Comparison of ENCODE assay signal across 36 cellular contexts in the genomic region with DNA sequence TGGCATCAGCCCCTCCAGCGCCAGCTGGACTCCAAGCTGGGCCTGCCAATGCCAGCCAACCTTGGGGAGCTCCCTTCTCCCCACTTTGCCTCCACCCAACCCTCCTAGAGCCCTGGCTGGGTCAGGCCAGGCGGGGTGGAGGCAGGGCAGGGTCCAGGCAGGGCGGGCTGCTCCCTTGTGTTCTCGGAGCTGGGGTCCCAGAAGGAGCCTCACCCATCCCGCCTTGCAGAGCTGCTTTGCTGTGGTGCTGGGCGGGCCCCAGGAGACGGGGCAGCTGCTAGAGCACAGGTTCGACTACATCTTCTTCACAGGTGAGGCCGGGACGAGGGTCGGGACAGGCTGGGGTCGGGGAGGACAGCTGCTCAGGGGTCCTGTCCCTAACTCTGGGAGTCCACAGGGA. TPM values are rescaled to one million over a fixed set of nuclear protein-coding genes. Genes with fewer than 3 reads are reported as not detected.
"Had no signal": no experiment of that assay in that cellular context is flagged by ENCODE, and none has a peak within 500 bp of the region (broad histone marks: within the 10 kb centered on the region; RNA-seq: fewer than 3 reads in every experiment).

No MANE protein-coding gene starts in this region.

- ATAC-seq: activated CD8-positive, alpha-beta memory T cell treated with anti-CD3 and anti-CD28 coated beads, Interleukin-2, amount 10 ng/mL, durations not matched to agents 7 days and 5 days; PC-3; Right ventricle myocardium inferior; SK-N-SH treated with all-trans-retinoic acid at 6 μM for 48 hours; T-cell; T-helper 17 cell had no signal

- H3K4me3 ChIP-seq: breast epithelium, Peyer's patch had no signal

- H3K9me3 ChIP-seq: Peyer's patch had no signal

- H3K27me3 Mint-ChIP-seq: activated CD4-positive, alpha-beta memory T cell treated with anti-CD3 and anti-CD28 coated beads, Interleukin-2, amount 10 ng/mL, durations not matched to agents 7 days and 5 days; activated CD8-positive, alpha-beta memory T cell treated with anti-CD3 and anti-CD28 coated beads, Interleukin-2, amount 10 ng/mL, durations not matched to agents 7 days and 5 days; activated naive CD8-positive, alpha-beta T cell treated with anti-CD3 and anti-CD28 coated beads for 36 hours; T-cell had no signal

- H3K4me2 ChIP-seq: KMS-11 had no signal

- H3K4me3 Mint-ChIP-seq: activated CD4-positive, alpha-beta memory T cell treated with anti-CD3 and anti-CD28 coated beads, Interleukin-2, amount 10 ng/mL, durations not matched to agents 7 days and 5 days; activated CD8-positive, alpha-beta memory T cell treated with anti-CD3 and anti-CD28 coated beads, Interleukin-2, amount 10 ng/mL, durations not matched to agents 7 days and 5 days; activated naive CD8-positive, alpha-beta T cell treated with anti-CD3 and anti-CD28 coated beads for 36 hours; T-cell; T-helper 17 cell had no signal

- H3K27ac ChIP-seq: KMS-11, Peyer's patch, WERI-Rb-1 had no signal

- H3K27me3 ChIP-seq: breast epithelium, Peyer's patch had no signal

- H3K9ac ChIP-seq: KMS-11 had no signal

- DNase-seq: activated CD4-positive, alpha-beta memory T cell treated with anti-CD3 and anti-CD28 coated beads, Interleukin-2, amount 10 ng/mL, durations not matched to agents 7 days and 5 days; activated CD4-positive, alpha-beta T cell treated with anti-CD3 and anti-CD28 coated beads for 1 hour; activated CD4-positive, alpha-beta T cell treated with anti-CD3 and anti-CD28 coated beads for 48 hours; activated CD4-positive, CD25-positive, alpha-beta regulatory T cell; activated CD8-positive, alpha-beta memory T cell treated with anti-CD3 and anti-CD28 coated beads for 24 hours; activated CD8-positive, alpha-beta memory T cell treated with anti-CD3 and anti-CD28 coated beads, Interleukin-2, amount 10 ng/mL, durations not matched to agents 7 days and 5 days; activated CD8-positive, alpha-beta memory T cell treated with anti-CD3 and anti-CD28 coated beads, Interleukin-2, amount 50 U/mL, for 48 hours; activated effector memory CD4-positive, alpha-beta T cell treated with anti-CD3 and anti-CD28 coated beads, Interleukin-2, amount 50 U/mL, for 16 hours; activated naive CD4-positive, alpha-beta T cell; activated naive CD4-positive, alpha-beta T cell treated with anti-CD3 and anti-CD28 coated beads, Interleukin-2, amount 50 U/mL, for 16 hours; activated naive CD8-positive, alpha-beta T cell treated with anti-CD3 and anti-CD28 coated beads for 36 hours; activated T-cell treated with anti-CD3 and anti-CD28 coated beads, Interleukin-2, amount 50 U/mL, for 48 hours; amniotic stem cell; aorta; MM.1S; MV-4-11; NCI-H1092; NCI-H1436 treated with DMSO at 0.1 percent for 48 hours; NCI-H1694 treated with DMSO at 0.1 percent for 48 hours; NCI-H2029; NCI-H2171; NCI-H510A; NCI-H526; NCI-H748 treated with DMSO at 0.1 percent for 48 hours; NK-92 treated with Interleukin-12 subunit alpha and Interleukin-12 subunit beta, amount 100 ng/mL, for 24 hours; PC-3; Peyer's patch; RPMI8226; SIG-M5; T-cell; T-helper 17 cell; WERI-Rb-1 had no signal

- H3K36me3 ChIP-seq: breast epithelium, WERI-Rb-1 had no signal

- H3K9me3 Mint-ChIP-seq: activated CD4-positive, alpha-beta memory T cell treated with anti-CD3 and anti-CD28 coated beads, Interleukin-2, amount 10 ng/mL, durations not matched to agents 7 days and 5 days; T-cell had no signal

- H3K36me3 Mint-ChIP-seq: activated CD8-positive, alpha-beta memory T cell treated with anti-CD3 and anti-CD28 coated beads, Interleukin-2, amount 10 ng/mL, durations not matched to agents 7 days and 5 days; activated naive CD8-positive, alpha-beta T cell treated with anti-CD3 and anti-CD28 coated beads for 36 hours; T-cell had no signal

- H3K27ac Mint-ChIP-seq: activated CD4-positive, alpha-beta memory T cell treated with anti-CD3 and anti-CD28 coated beads, Interleukin-2, amount 10 ng/mL, durations not matched to agents 7 days and 5 days; activated CD8-positive, alpha-beta memory T cell treated with anti-CD3 and anti-CD28 coated beads, Interleukin-2, amount 10 ng/mL, durations not matched to agents 7 days and 5 days; activated naive CD8-positive, alpha-beta T cell treated with anti-CD3 and anti-CD28 coated beads for 36 hours; T-cell; T-helper 17 cell had no signal

- H3K4me1 Mint-ChIP-seq: activated CD4-positive, alpha-beta memory T cell treated with anti-CD3 and anti-CD28 coated beads, Interleukin-2, amount 10 ng/mL, durations not matched to agents 7 days and 5 days; activated CD8-positive, alpha-beta memory T cell treated with anti-CD3 and anti-CD28 coated beads, Interleukin-2, amount 10 ng/mL, durations not matched to agents 7 days and 5 days; activated naive CD8-positive, alpha-beta T cell treated with anti-CD3 and anti-CD28 coated beads for 36 hours; T-cell; T-helper 17 cell had no signal

RNA-seq across cellular contexts. Expression of a gene that starts 9.4 kb away (rescaled TPM):
- total RNA-seq: activated CD4-positive, alpha-beta memory T cell treated with anti-CD3 and anti-CD28 coated beads, Interleukin-2, amount 10 ng/mL, durations not matched to agents 7 days and 5 days; activated CD8-positive, alpha-beta memory T cell treated with anti-CD3 and anti-CD28 coated beads, Interleukin-2, amount 10 ng/mL, durations not matched to agents 7 days and 5 days; activated naive CD8-positive, alpha-beta T cell treated with anti-CD3 and anti-CD28 coated beads for 36 hours had no signal
